In the genomic region with DNA sequence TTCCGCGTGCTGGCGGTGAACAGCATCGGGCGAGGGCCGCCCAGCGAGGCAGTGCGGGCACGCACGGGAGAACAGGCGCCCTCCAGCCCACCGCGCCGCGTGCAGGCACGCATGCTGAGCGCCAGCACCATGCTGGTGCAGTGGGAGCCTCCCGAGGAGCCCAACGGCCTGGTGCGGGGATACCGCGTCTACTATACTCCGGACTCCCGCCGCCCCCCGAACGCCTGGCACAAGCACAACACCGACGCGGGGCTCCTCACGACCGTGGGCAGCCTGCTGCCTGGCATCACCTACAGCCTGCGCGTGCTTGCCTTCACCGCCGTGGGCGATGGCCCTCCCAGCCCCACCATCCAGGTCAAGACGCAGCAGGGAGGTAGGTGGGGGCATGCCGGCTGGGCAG, we compare ENCODE assay signal across 33 cellular contexts.
"Had no signal": no experiment of that assay in that cellular context is flagged by ENCODE, and none has a peak within 500 bp of the region (broad histone marks: within the 10 kb centered on the region; RNA-seq: fewer than 3 reads in every experiment).

No MANE protein-coding gene starts in this region.

- H3K4me3 Mint-ChIP-seq: activated CD4-positive, alpha-beta memory T cell treated with anti-CD3 and anti-CD28 coated beads for 36 hours; activated CD4-positive, alpha-beta T cell treated with anti-CD3 and anti-CD28 coated beads for 36 hours; activated CD4-positive, alpha-beta T cell treated with anti-CD3 and anti-CD28 coated beads, Interleukin-2, amount 10 ng/mL, durations not matched to agents 24 days and 14 days; activated CD8-positive, alpha-beta memory T cell treated with anti-CD3 and anti-CD28 coated beads, Interleukin-2, amount 10 ng/mL, durations not matched to agents 7 days and 5 days; activated CD8-positive, alpha-beta T cell treated with anti-CD3 and anti-CD28 coated beads, Interleukin-2, amount 10 ng/mL, durations not matched to agents 7 days and 5 days; activated naive CD4-positive, alpha-beta T cell treated with anti-CD3 and anti-CD28 coated beads for 36 hours; activated naive CD4-positive, alpha-beta T cell treated with anti-CD3 and anti-CD28 coated beads, Interleukin-2, amount 50 U/mL, for 24 hours; activated naive CD8-positive, alpha-beta T cell treated with anti-CD3 and anti-CD28 coated beads, Interleukin-2, amount 10 ng/mL, durations not matched to agents 7 days and 5 days; activated T-helper 1 cell treated with anti-CD3 and anti-CD28 coated beads, Interleukin-12 subunit alpha, Interleukin-12 subunit beta, Interleukin-2, Interleukin-4 antibody, amounts not matched to agents 30 ng/mL and 10 ng/mL and 1 ng/mL, durations not matched to agents 14 hours and 24 hours and 36 hours; central memory CD8-positive, alpha-beta T cell; dendritic cell treated with granulocyte-macrophage colony-stimulating factor and Interleukin-4, amounts not matched to agents 40 ng/mL and 50 ng/mL, for 4 days; endodermal cell had no signal

- DNase-seq: activated CD4-positive, alpha-beta memory T cell treated with anti-CD3 and anti-CD28 coated beads for 36 hours; activated CD4-positive, alpha-beta T cell treated with anti-CD3 and anti-CD28 coated beads for 36 hours; activated CD4-positive, alpha-beta T cell treated with anti-CD3 and anti-CD28 coated beads, Interleukin-2, amount 10 ng/mL, durations not matched to agents 24 days and 14 days; activated CD4-positive, CD25-positive, alpha-beta regulatory T cell; activated CD4-positive, CD25-positive, alpha-beta regulatory T cell treated with anti-CD3 and anti-CD28 coated beads, Interleukin-2, amount 50 U/mL, for 72 hours; activated CD8-positive, alpha-beta memory T cell treated with anti-CD3 and anti-CD28 coated beads, Interleukin-2, amount 10 ng/mL, durations not matched to agents 7 days and 5 days; activated CD8-positive, alpha-beta memory T cell treated with anti-CD3 and anti-CD28 coated beads, Interleukin-2, amount 50 U/mL, for 4 hours; activated CD8-positive, alpha-beta T cell treated with anti-CD3 and anti-CD28 coated beads, Interleukin-2, amount 10 ng/mL, durations not matched to agents 7 days and 5 days; activated effector memory CD4-positive, alpha-beta T cell treated with anti-CD3 and anti-CD28 coated beads, Interleukin-2, amount 50 U/mL, for 16 hours; activated naive CD4-positive, alpha-beta T cell treated with anti-CD3 and anti-CD28 coated beads for 36 hours; activated naive CD8-positive, alpha-beta T cell treated with anti-CD3 and anti-CD28 coated beads, Interleukin-2, amount 10 ng/mL, durations not matched to agents 7 days and 5 days; activated T-cell treated with anti-CD3 and anti-CD28 coated beads, Interleukin-2, amount 50 U/mL, for 1 hour; activated T-cell treated with anti-CD3 and anti-CD28 coated beads, Interleukin-2, amount 50 U/mL, for 48 hours; amniotic stem cell; anterior cingulate cortex; brain microvascular endothelial cell; dorsolateral prefrontal cortex; effector memory CD4-positive, alpha-beta T cell; erythroblast; foreskin keratinocyte; gastrocnemius medialis; glutamatergic neuron; T-helper 2 cell had no signal

- H3K36me3 ChIP-seq: gastrocnemius medialis had no signal

- H3K4me3 ChIP-seq: coronary artery, dorsolateral prefrontal cortex, esophagus muscularis mucosa, gastrocnemius medialis had no signal

- H3K9me3 Mint-ChIP-seq: activated CD4-positive, alpha-beta memory T cell treated with anti-CD3 and anti-CD28 coated beads for 36 hours; activated CD4-positive, alpha-beta T cell treated with anti-CD3 and anti-CD28 coated beads, Interleukin-2, amount 10 ng/mL, durations not matched to agents 24 days and 14 days; activated naive CD4-positive, alpha-beta T cell treated with anti-CD3 and anti-CD28 coated beads for 36 hours; activated naive CD4-positive, alpha-beta T cell treated with anti-CD3 and anti-CD28 coated beads, Interleukin-2, amount 50 U/mL, for 24 hours; activated naive CD8-positive, alpha-beta T cell treated with anti-CD3 and anti-CD28 coated beads, Interleukin-2, amount 10 ng/mL, durations not matched to agents 7 days and 5 days; activated T-helper 1 cell treated with anti-CD3 and anti-CD28 coated beads, Interleukin-12 subunit alpha, Interleukin-12 subunit beta, Interleukin-2, Interleukin-4 antibody, amounts not matched to agents 30 ng/mL and 10 ng/mL and 1 ng/mL, durations not matched to agents 14 hours and 24 hours and 36 hours; activated T-helper 2 cell treated with anti-CD3 and anti-CD28 coated beads, Interferon-gamma antibody, Interleukin-2, Interleukin-4, amounts not matched to agents 10 μg/mL and 5 μg/mL and 100 μg/mL, durations not matched to agents 14 hours and 24 hours and 36 hours; central memory CD8-positive, alpha-beta T cell; dendritic cell treated with granulocyte-macrophage colony-stimulating factor and Interleukin-4, amounts not matched to agents 40 ng/mL and 50 ng/mL, for 4 days; endodermal cell had no signal

- H3K27ac Mint-ChIP-seq: activated CD4-positive, alpha-beta memory T cell treated with anti-CD3 and anti-CD28 coated beads for 36 hours; activated CD4-positive, alpha-beta T cell treated with anti-CD3 and anti-CD28 coated beads for 36 hours; activated CD4-positive, alpha-beta T cell treated with anti-CD3 and anti-CD28 coated beads, Interleukin-2, amount 10 ng/mL, durations not matched to agents 24 days and 14 days; activated CD8-positive, alpha-beta memory T cell treated with anti-CD3 and anti-CD28 coated beads, Interleukin-2, amount 10 ng/mL, durations not matched to agents 7 days and 5 days; activated CD8-positive, alpha-beta T cell treated with anti-CD3 and anti-CD28 coated beads, Interleukin-2, amount 10 ng/mL, durations not matched to agents 7 days and 5 days; activated naive CD4-positive, alpha-beta T cell treated with anti-CD3 and anti-CD28 coated beads for 36 hours; activated naive CD4-positive, alpha-beta T cell treated with anti-CD3 and anti-CD28 coated beads, Interleukin-2, amount 50 U/mL, for 24 hours; activated naive CD8-positive, alpha-beta T cell treated with anti-CD3 and anti-CD28 coated beads, Interleukin-2, amount 10 ng/mL, durations not matched to agents 7 days and 5 days; activated T-helper 1 cell treated with anti-CD3 and anti-CD28 coated beads, Interleukin-12 subunit alpha, Interleukin-12 subunit beta, Interleukin-2, Interleukin-4 antibody, amounts not matched to agents 30 ng/mL and 10 ng/mL and 1 ng/mL, durations not matched to agents 14 hours and 24 hours and 36 hours; activated T-helper 2 cell treated with anti-CD3 and anti-CD28 coated beads, Interferon-gamma antibody, Interleukin-2, Interleukin-4, amounts not matched to agents 10 μg/mL and 5 μg/mL and 100 μg/mL, durations not matched to agents 14 hours and 24 hours and 36 hours; dendritic cell treated with granulocyte-macrophage colony-stimulating factor and Interleukin-4, amounts not matched to agents 40 ng/mL and 50 ng/mL, for 4 days; endodermal cell had no signal

- H3K27me3 Mint-ChIP-seq: activated CD4-positive, alpha-beta memory T cell treated with anti-CD3 and anti-CD28 coated beads for 36 hours; activated CD4-positive, alpha-beta T cell treated with anti-CD3 and anti-CD28 coated beads for 36 hours; activated CD4-positive, alpha-beta T cell treated with anti-CD3 and anti-CD28 coated beads, Interleukin-2, amount 10 ng/mL, durations not matched to agents 24 days and 14 days; activated CD8-positive, alpha-beta memory T cell treated with anti-CD3 and anti-CD28 coated beads, Interleukin-2, amount 10 ng/mL, durations not matched to agents 7 days and 5 days; activated naive CD4-positive, alpha-beta T cell treated with anti-CD3 and anti-CD28 coated beads, Interleukin-2, amount 50 U/mL, for 24 hours; activated naive CD8-positive, alpha-beta T cell treated with anti-CD3 and anti-CD28 coated beads, Interleukin-2, amount 10 ng/mL, durations not matched to agents 7 days and 5 days; central memory CD8-positive, alpha-beta T cell; dendritic cell treated with granulocyte-macrophage colony-stimulating factor and Interleukin-4, amounts not matched to agents 40 ng/mL and 50 ng/mL, for 4 days had no signal

- H3K9me3 ChIP-seq: esophagus muscularis mucosa, gastrocnemius medialis had no signal

- ATAC-seq: activated CD4-positive, alpha-beta T cell treated with anti-CD3 and anti-CD28 coated beads for 36 hours; activated CD8-positive, alpha-beta memory T cell treated with anti-CD3 and anti-CD28 coated beads, Interleukin-2, amount 10 ng/mL, durations not matched to agents 7 days and 5 days; foreskin keratinocyte; gastrocnemius medialis had no signal

- H3K4me1 Mint-ChIP-seq: activated CD4-positive, alpha-beta T cell treated with anti-CD3 and anti-CD28 coated beads for 36 hours; activated CD4-positive, alpha-beta T cell treated with anti-CD3 and anti-CD28 coated beads, Interleukin-2, amount 10 ng/mL, durations not matched to agents 24 days and 14 days; activated CD8-positive, alpha-beta memory T cell treated with anti-CD3 and anti-CD28 coated beads, Interleukin-2, amount 10 ng/mL, durations not matched to agents 7 days and 5 days; activated naive CD4-positive, alpha-beta T cell treated with anti-CD3 and anti-CD28 coated beads, Interleukin-2, amount 50 U/mL, for 24 hours; activated naive CD8-positive, alpha-beta T cell treated with anti-CD3 and anti-CD28 coated beads, Interleukin-2, amount 10 ng/mL, durations not matched to agents 7 days and 5 days; central memory CD8-positive, alpha-beta T cell; endodermal cell had no signal

- H3K36me3 Mint-ChIP-seq: activated CD4-positive, alpha-beta memory T cell treated with anti-CD3 and anti-CD28 coated beads for 36 hours; activated CD8-positive, alpha-beta memory T cell treated with anti-CD3 and anti-CD28 coated beads, Interleukin-2, amount 10 ng/mL, durations not matched to agents 7 days and 5 days; activated naive CD4-positive, alpha-beta T cell treated with anti-CD3 and anti-CD28 coated beads, Interleukin-2, amount 50 U/mL, for 24 hours; activated naive CD8-positive, alpha-beta T cell treated with anti-CD3 and anti-CD28 coated beads, Interleukin-2, amount 10 ng/mL, durations not matched to agents 7 days and 5 days had no signal

- H3K27ac ChIP-seq: brain microvascular endothelial cell, coronary artery, dorsolateral prefrontal cortex, esophagus muscularis mucosa, foreskin keratinocyte, gastrocnemius medialis had no signal

- H3K27me3 ChIP-seq: brain microvascular endothelial cell, dorsolateral prefrontal cortex, esophagus muscularis mucosa, foreskin keratinocyte, gastrocnemius medialis had no signal

- H3K4me1 ChIP-seq: esophagus muscularis mucosa had no signal

- FAIRE-seq: astrocyte, bronchial epithelial cell had no signal
